16 cellular contexts compared by ENCODE assay signal in genomic region chr11:118933486-118933885, GRCh38. TPM values are rescaled to one million over a fixed set of nuclear protein-coding genes. Genes with fewer than 3 reads are reported as not detected.
DNase-seq lines count a peak whose midpoint lies in the region; ATAC-seq and TF ChIP-seq lines count a peak whose summit lies in the region.
"Had no signal": no experiment of that assay in that cellular context is flagged by ENCODE, and none has a peak within 500 bp of the region (broad histone marks: within the 10 kb centered on the region; RNA-seq: fewer than 3 reads in every experiment).

No MANE protein-coding gene starts in this region.

- no peaks in the 10 kb centered on the region for H3K36me3 Mint-ChIP-seq in activated naive CD8-positive, alpha-beta T cell treated with anti-CD3 and anti-CD28 coated beads for 36 hours
- H3K36me3 Mint-ChIP-seq in immature natural killer cell, result no peaks in the 10 kb centered on the region

- H4K20me1 ChIP-seq in GM23248 (ENCODE audit: insufficient read depth), result no peaks in the 10 kb centered on the region

- H3K79me2 ChIP-seq in GM23248 (ENCODE audit: insufficient read depth), result no peaks in the 10 kb centered on the region

- DNase-seq in GM23248 (peak; percentile 37), heart right ventricle (peak; percentile 24 to 69), gastrocnemius medialis (peak in 1 of 2 donors; percentile 24), immature natural killer cell (no peak), KBM-7 (no peak), inferior parietal cortex (ENCODE audit: extremely low spot score) (no peak)
- DNase-seq in activated naive CD8-positive, alpha-beta T cell treated with anti-CD3 and anti-CD28 coated beads for 36 hours, result no peak
- DNase-seq: amygdala, GF-D8, KG1, NCI-H1930, NCI-H748 treated with DMSO at 0.1 percent for 48 hours, SJCRH30 had no signal

- peaks cover 18% of the 10 kb centered on the region for H3K4me1 Mint-ChIP-seq in activated naive CD8-positive, alpha-beta T cell treated with anti-CD3 and anti-CD28 coated beads for 36 hours
- H3K4me1 Mint-ChIP-seq in immature natural killer cell, result peaks cover 9 to 14% of the 10 kb centered on the region in 2 donors

- no peak overlapping the region for H3K9ac ChIP-seq in GM23248

- H3K4me2 ChIP-seq in GM23248 (ENCODE audit: unreplicated experiment), result no peak overlapping the region

- no peak for TF ChIP-seq POLR2A in gastrocnemius medialis (IDR thresholded peaks at IDR 0.05)

- no peaks in the 10 kb centered on the region for H3K9me2 ChIP-seq in GM23248 (ENCODE audit: insufficient read depth)

- H3K27me3 ChIP-seq in GM23248 (replicated peaks; ENCODE audit: insufficient read depth) (no peaks in the 10 kb centered on the region), heart right ventricle (peaks cover 0 to 5% (median 0%) of the 10 kb centered on the region in 7 donors), gastrocnemius medialis (no peaks in the 10 kb centered on the region)
- H3K27me3 ChIP-seq: SJCRH30 had no signal

- H3F3A ChIP-seq in GM23248 (ENCODE audit: insufficient read depth), result peaks cover 6% of the 10 kb centered on the region

- H3K4me1 ChIP-seq in GM23248 (ENCODE audit: insufficient read depth) (peaks cover 11% of the 10 kb centered on the region), heart right ventricle (peaks cover 4 to 26% (median 20%) of the 10 kb centered on the region in 9 donors), gastrocnemius medialis (peaks cover 24 to 34% of the 10 kb centered on the region in 2 donors)
- H3K4me1 ChIP-seq: SJCRH30 had no signal

- in situ Hi-C loops in GM23248 (cut with MboI) (no loop called here), gastrocnemius medialis (cut with MboI; ENCODE audit: low sequenced_read_pairs in 4 of 4) (loop anchor here in 2 of 4 donors (10.0 to 25.0 kb wide), 3 partner anchors 146 to 239 kb away; partner anchors contain the start of gene DDX6 (in 1 of the 2)), KBM-7 (cut with MboI; ENCODE audit: low pct_unique_long_range_greater_than_20kb, low sequenced_read_pairs) (no loop called here)

- intact Hi-C loops in heart right ventricle (cut with DNase I), result loop anchor here in 6 of 10 donors (5.0 to 10.0 kb wide), 3 partner anchors 36 to 139 kb away; partner anchors contain the start of gene DDX6 (in 1 of the 6)
- intact Hi-C loops in gastrocnemius medialis (cut with DNase I; ENCODE audit: low total_unique reads), result loop anchor here (5.0 kb wide), 1 partner anchor 36 kb away; no protein-coding TSS in a partner anchor

- H3K36me3 ChIP-seq in GM23248 (ENCODE audit: low read depth), result no peaks in the 10 kb centered on the region
- no peaks in the 10 kb centered on the region for H3K36me3 ChIP-seq in heart right ventricle
- H3K36me3 ChIP-seq in gastrocnemius medialis, result no peaks in the 10 kb centered on the region
- H3K36me3 ChIP-seq: SJCRH30 had no signal

- H3K4me3 Mint-ChIP-seq in activated naive CD8-positive, alpha-beta T cell treated with anti-CD3 and anti-CD28 coated beads for 36 hours, result no peak overlapping the region
- H3K4me3 Mint-ChIP-seq in immature natural killer cell, result no peak overlapping the region

- H3K27ac Mint-ChIP-seq in activated naive CD8-positive, alpha-beta T cell treated with anti-CD3 and anti-CD28 coated beads for 36 hours, result peak overlapping the region; percentile 40
- H3K27ac Mint-ChIP-seq in immature natural killer cell, result peak overlapping the region in 1 of 6 donors; percentile 40

- H3K27me3 Mint-ChIP-seq in activated naive CD8-positive, alpha-beta T cell treated with anti-CD3 and anti-CD28 coated beads for 36 hours, result no peaks in the 10 kb centered on the region
- H3K27me3 Mint-ChIP-seq in immature natural killer cell (ENCODE audit: low read depth in 3 of 3), result peaks cover 7 to 21% (median 17%) of the 10 kb centered on the region in 3 donors

- no peak overlapping the region for H3K27ac ChIP-seq in GM23248
- H3K27ac ChIP-seq in heart right ventricle, result peak overlapping the region in 9 of 10 donors; percentile 5 to 78 (median 52)
- peak overlapping the region; percentile 64 to 73 (median 68) for H3K27ac ChIP-seq in gastrocnemius medialis
- H3K27ac ChIP-seq: SJCRH30 had no signal

- TF ChIP-seq CTCF in heart right ventricle (IDR thresholded peaks at IDR 0.05), result no peak
- no peak for TF ChIP-seq CTCF in gastrocnemius medialis (IDR thresholded peaks at IDR 0.05 in 4 of 5, conservative IDR thresholded peaks at IDR 0.05 in 1 of 5)

- 11 to 14% methylated on average over 4 of the region's 4 CpGs for WGBS in GM23248 (ENCODE audit: low coverage in 1 of 2, low lambda C conversion rate in 2 of 2, missing lambda C conversion rate in 2 of 2), 2 experiments
- WGBS in heart right ventricle, 2 donors, result 1 to 6% methylated on average over 4 of the region's 4 CpGs

- H3K9me3 ChIP-seq in GM23248 (ENCODE audit: low read depth), result no peaks in the 10 kb centered on the region
- no peaks in the 10 kb centered on the region for H3K9me3 ChIP-seq in heart right ventricle
- H3K9me3 ChIP-seq in gastrocnemius medialis, result no peaks in the 10 kb centered on the region
- H3K9me3 ChIP-seq: SJCRH30 had no signal

- H3K9me3 Mint-ChIP-seq in activated naive CD8-positive, alpha-beta T cell treated with anti-CD3 and anti-CD28 coated beads for 36 hours, result no peaks in the 10 kb centered on the region
- no peaks in the 10 kb centered on the region for H3K9me3 Mint-ChIP-seq in immature natural killer cell

- no peak overlapping the region for H2AFZ ChIP-seq in GM23248

- no peak overlapping the region for H3K4me3 ChIP-seq in GM23248
- no peak overlapping the region for H3K4me3 ChIP-seq in heart right ventricle
- H3K4me3 ChIP-seq in gastrocnemius medialis, result no peak overlapping the region
- H3K4me3 ChIP-seq: SJCRH30 had no signal

- ATAC-seq in heart right ventricle (peak in 5 of 8 donors; percentile 4 to 55 (median 21)), gastrocnemius medialis (peak in 1 of 2 donors; percentile 23), HG03354 (IDR thresholded peaks at IDR 0.05; ENCODE audit: poor library complexity, severe bottlenecking, unreplicated experiment) (no peak)

RNA-seq across cellular contexts. Expression of gene BCL9L, which starts 7.8 kb away (rescaled TPM):
- 13.9 and 17.6 TPM in 2 replicates for total RNA-seq in GM23248 (2014; rRNA removed; shearing (Covaris generic))
- 7.2 TPM in 2 replicates for polyA plus RNA-seq in GM23248 (2016; fragmentation: Nextera tagmentation; extraction: Ambion mirVana)
- 10 to 100 TPM; 34.9 to 38.8 TPM for total RNA-seq in activated naive CD8-positive, alpha-beta T cell treated with anti-CD3 and anti-CD28 coated beads for 36 hours
- 10 to 100 TPM; 29.4 to 57.7 (median 40.8) TPM for total RNA-seq in heart right ventricle
- 10 to 100 TPM; 24.0 to 24.2 TPM for polyA plus RNA-seq in heart right ventricle
- 10 to 100 TPM; 17.1 to 35.6 (median 23.8) TPM for total RNA-seq in gastrocnemius medialis
- polyA plus RNA-seq in immature natural killer cell, result 10 to 100 TPM in 1 of 3 donors, 1 to 10 TPM in 1, not detected in 1; 2.2 to 10.5 TPM

RNA-seq across cellular contexts. Expression of gene UPK2, which starts 22.6 kb away (rescaled TPM):
- not detected in 2 replicates for total RNA-seq in GM23248 (2014; rRNA removed; shearing (Covaris generic))
- 0.27 and 0.28 TPM in 2 replicates for polyA plus RNA-seq in GM23248 (2016; fragmentation: Nextera tagmentation; extraction: Ambion mirVana)
- total RNA-seq in activated naive CD8-positive, alpha-beta T cell treated with anti-CD3 and anti-CD28 coated beads for 36 hours, result under 1 TPM; 0.48 to 0.49 TPM
- total RNA-seq in heart right ventricle, result not detected
- under 1 TPM in 1 of 2 donors, not detected in 1; 0.04 TPM for polyA plus RNA-seq in heart right ventricle
- total RNA-seq in gastrocnemius medialis, result not detected
- polyA plus RNA-seq in immature natural killer cell, result 1 to 10 TPM in 1 of 3 donors, under 1 TPM in 1, not detected in 1; 0.81 to 1.4 TPM
- total RNA-seq: mononuclear cell, SJCRH30, temporal lobe had no signal

RNA-seq across cellular contexts. Expression of gene FOXR1, which starts 38.1 kb away (rescaled TPM):
- not detected in 2 replicates for total RNA-seq in GM23248 (2014; rRNA removed; shearing (Covaris generic))
- polyA plus RNA-seq in GM23248 (2016; fragmentation: Nextera tagmentation; extraction: Ambion mirVana), result not detected in 2 replicates
- total RNA-seq in activated naive CD8-positive, alpha-beta T cell treated with anti-CD3 and anti-CD28 coated beads for 36 hours, result not detected
- total RNA-seq in heart right ventricle, result not detected
- not detected for polyA plus RNA-seq in heart right ventricle
- total RNA-seq in gastrocnemius medialis, result not detected
- polyA plus RNA-seq in immature natural killer cell, result not detected
- total RNA-seq: mononuclear cell, SJCRH30, temporal lobe had no signal

RNA-seq across cellular contexts. Expression of gene CXCR5, which starts 49.8 kb away (rescaled TPM):
- total RNA-seq in GM23248 (2014; rRNA removed; shearing (Covaris generic)), result not detected in 2 replicates
- polyA plus RNA-seq in GM23248 (2016; fragmentation: Nextera tagmentation; extraction: Ambion mirVana), result not detected in 2 replicates
- 1 to 10 TPM; 1.5 to 1.6 TPM for total RNA-seq in activated naive CD8-positive, alpha-beta T cell treated with anti-CD3 and anti-CD28 coated beads for 36 hours
- under 1 TPM in 1 of 10 donors, not detected in 9; 0.16 TPM for total RNA-seq in heart right ventricle
- polyA plus RNA-seq in heart right ventricle, result under 1 TPM; 0.22 to 0.58 TPM
- not detected for total RNA-seq in gastrocnemius medialis
- under 1 TPM in 2 of 3 donors, not detected in 1; 0.05 to 0.30 TPM for polyA plus RNA-seq in immature natural killer cell
- total RNA-seq: SJCRH30, temporal lobe had no signal

Comparison
In these comparisons a context has a peak if more than half of its experiments do, and no peak if none do; other contexts are left out.
1. DNase-seq: peak in GM23248 (single experiment) and heart right ventricle (2 of 2); none in activated naive CD8-positive, alpha-beta T cell treated with anti-CD3 and anti-CD28 coated beads for 36 hours (single experiment), immature natural killer cell (0 of 3), KBM-7 (single experiment) and inferior parietal cortex (single experiment).